Comparison of ENCODE assay signal across 19 cellular contexts in the genomic region with DNA sequence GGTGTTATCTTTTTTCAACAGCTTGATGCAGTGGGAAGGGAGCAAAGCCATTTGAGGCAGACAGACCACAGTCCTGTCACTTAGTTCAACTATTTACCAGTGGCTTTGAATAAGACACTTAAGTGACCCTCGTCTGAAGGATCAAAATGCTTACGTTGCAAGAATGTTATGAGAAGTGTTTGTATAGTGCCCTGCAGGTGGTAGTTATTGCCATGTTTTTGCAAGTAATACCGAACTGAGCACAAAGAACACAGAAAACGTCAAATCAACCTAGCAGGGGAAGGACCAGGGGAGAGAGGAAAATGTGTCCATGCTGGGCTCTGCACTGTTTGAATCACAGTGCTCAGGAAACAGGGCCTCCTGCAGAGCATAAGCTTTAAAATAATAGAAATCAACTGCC. TPM values are rescaled to one million over a fixed set of nuclear protein-coding genes. Genes with fewer than 3 reads are reported as not detected.
"Had no signal": no experiment of that assay in that cellular context is flagged by ENCODE, and none has a peak within 500 bp of the region (broad histone marks: within the 10 kb centered on the region; RNA-seq: fewer than 3 reads in every experiment).

No MANE protein-coding gene starts in this region.

- H3K27ac ChIP-seq: heart left ventricle, psoas muscle, stomach, thoracic aorta had no signal

- H3K27me3 ChIP-seq: heart left ventricle, stomach had no signal

- H3K4me1 ChIP-seq: heart left ventricle, psoas muscle, stomach had no signal

- H3K4me3 ChIP-seq: heart left ventricle, mucosa of descending colon, psoas muscle, stomach, thoracic aorta had no signal

- ATAC-seq: activated CD4-positive, CD25-positive, alpha-beta regulatory T cell treated with anti-CD3 and anti-CD28 coated beads, Interleukin-2, amount 50 U/mL, for 24 hours; heart left ventricle; left colon; mucosa of descending colon; naive thymus-derived CD8-positive, alpha-beta T cell; psoas muscle; sciatic nerve had no signal

- DNase-seq: activated CD4-positive, alpha-beta T cell treated with anti-CD3 and anti-CD28 coated beads, Interleukin-2, amount 50 U/mL, for 4 hours; activated effector memory CD4-positive, alpha-beta T cell treated with Interleukin-2 at 50 U/mL for 16 hours; activated T-cell treated with anti-CD3 and anti-CD28 coated beads, Interleukin-2, amount 50 U/mL, for 1 hour; amniotic stem cell; heart left ventricle; left colon; mammary epithelial cell; mucosa of descending colon; naive thymus-derived CD8-positive, alpha-beta T cell; psoas muscle; stimulated activated CD4-positive, alpha-beta T cell treated with anti-CD3 and anti-CD28 coated beads, Interleukin-4, amount 100 ng/mL, for 24 hours; stomach had no signal

- FAIRE-seq: endothelial cell of umbilical vein, frontal cortex, urothelium cell line had no signal

- H3K9me3 ChIP-seq: heart left ventricle, psoas muscle, thoracic aorta had no signal

- H3K36me3 ChIP-seq: heart left ventricle, stomach, thoracic aorta had no signal

RNA-seq across cellular contexts. Expression of gene SOHLH2, which starts 2.8 kb away (rescaled TPM):
- total RNA-seq: left colon; mammary epithelial cell; naive thymus-derived CD8-positive, alpha-beta T cell; omental fat pad; thoracic aorta had no signal
- polyA plus RNA-seq: mammary epithelial cell; naive thymus-derived CD8-positive, alpha-beta T cell had no signal
